In genomic region chr1:37999434-38000232, GRCh38 we compare ENCODE assay signal across 8 cellular contexts. TPM values are rescaled to one million over a fixed set of nuclear protein-coding genes. Genes with fewer than 3 reads are reported as not detected.
DNase-seq lines count a peak whose midpoint lies in the region; ATAC-seq and TF ChIP-seq lines count a peak whose summit lies in the region.

No MANE protein-coding gene starts in this region.

- ATAC-seq in GM21786 (IDR thresholded peaks at IDR 0.05; ENCODE audit: unreplicated experiment), result no peak

- DNase-seq in CD14-positive monocyte (ENCODE audit: low spot score) (peak; percentile 77), MM.1S (no peak), substantia nigra (lab: John Stamatoyannopoulos, UW) (peak in 7 of 49 donors; percentile 18 to 64 (median 37))
- DNase-seq in stimulated activated CD4-positive, alpha-beta T cell treated with anti-CD3 and anti-CD28 coated beads, Interleukin-4, amount 100 ng/mL, for 1 hour, result no peak
- DNase-seq in activated effector memory CD4-positive, alpha-beta T cell treated with Interleukin-2 at 50 U/mL for 16 hours, result no peak

- no peak overlapping the region for H3K4me2 ChIP-seq in MM.1S (ENCODE audit: low read depth, low read length)

- H3K27ac ChIP-seq in MM.1S (ENCODE audit: low read length) (no peak overlapping the region), layer of hippocampus (ENCODE audit: low read depth, low read length) (peak overlapping the region; percentile 74), substantia nigra (ENCODE audit: low read depth, low read length, poor library complexity, severe bottlenecking) (peak overlapping the region; percentile 70)

- peak overlapping the region; percentile 33; the same call in 1 of the 2 replicates for H2AFZ ChIP-seq in MM.1S (ENCODE audit: low read length)

- intact Hi-C loops in CD14-positive monocyte (cut with micrococcal nuclease), result loop anchor here in 1 of 2 donors (10.0 kb wide), 1 partner anchor 185 kb away; no protein-coding TSS in a partner anchor

- H3K27me3 ChIP-seq in MM.1S (replicated peaks; ENCODE audit: insufficient read depth, low read length) (peaks cover 18% of the 10 kb centered on the region), layer of hippocampus (ENCODE audit: control insufficient read depth, insufficient read depth, low read length) (no peaks in the 10 kb centered on the region)

- peaks cover 91% of the 10 kb centered on the region for H3K4me1 Mint-ChIP-seq in CD14-positive monocyte
- H3K4me1 Mint-ChIP-seq in brain, result peaks cover 62% of the 10 kb centered on the region

- H3K27me3 Mint-ChIP-seq in CD14-positive monocyte (ENCODE audit: low read depth in 3 of 3), result peaks cover 0 to 3% (median 0%) of the 10 kb centered on the region in 3 donors
- H3K27me3 Mint-ChIP-seq in brain, result peaks cover 9% of the 10 kb centered on the region

- no peaks in the 10 kb centered on the region for H4K20me1 ChIP-seq in MM.1S (ENCODE audit: insufficient read depth, low read length)

- H3K36me3 ChIP-seq in MM.1S (replicated peaks; ENCODE audit: insufficient read depth, low read length), result no peaks in the 10 kb centered on the region

- TF ChIP-seq CTCF in CD14-positive monocyte (IDR thresholded peaks at IDR 0.05) (no peak), MM.1S (IDR thresholded peaks at IDR 0.05; ENCODE audit: low read length) (no peak), brain (conservative IDR thresholded peaks at IDR 0.05) (no peak)

- H3K9me3 Mint-ChIP-seq in CD14-positive monocyte, result no peaks in the 10 kb centered on the region
- H3K9me3 Mint-ChIP-seq in brain, result no peaks in the 10 kb centered on the region

- H3K9me3 ChIP-seq in MM.1S (replicated peaks; ENCODE audit: insufficient read depth, low read length), result no peaks in the 10 kb centered on the region

- no peaks in the 10 kb centered on the region for H3F3A ChIP-seq in MM.1S (ENCODE audit: insufficient read depth, low read length)

- no peaks in the 10 kb centered on the region for H3K79me2 ChIP-seq in MM.1S (ENCODE audit: low read length)

- 0 out of 2 replicates have a peak, but pooled peaks cover 11% of the 10 kb centered on the region for H3K4me1 ChIP-seq in MM.1S (ENCODE audit: low read length)

- H3K36me3 Mint-ChIP-seq in CD14-positive monocyte (peaks cover 31 to 34% of the 10 kb centered on the region in 2 donors), brain (no peaks in the 10 kb centered on the region)

- H3K4me3 Mint-ChIP-seq in CD14-positive monocyte, result peak overlapping the region; percentile 64 to 88
- peak overlapping the region in 3 of 5 experiments; percentile 62 to 85 (median 69) for H3K4me3 Mint-ChIP-seq in brain

- H3K27ac Mint-ChIP-seq in CD14-positive monocyte (peak overlapping the region; percentile 93 to 98 (median 97)), brain (peak overlapping the region in 4 of 5 experiments; percentile 85 to 97 (median 96))

- H3K9me2 ChIP-seq in MM.1S (replicated peaks; ENCODE audit: insufficient read depth, low read length), result no peaks in the 10 kb centered on the region

- no peak overlapping the region for H3K9ac ChIP-seq in MM.1S (ENCODE audit: low read length)

- no peak overlapping the region for H3K4me3 ChIP-seq in MM.1S (ENCODE audit: low read length)

RNA-seq across cellular contexts. Expression of gene FHL3, which starts 5.7 kb away (rescaled TPM):
- 10 to 100 TPM; 26.1 to 32.3 TPM for polyA plus RNA-seq in CD14-positive monocyte
- 12.8 TPM for polyA plus RNA-seq in brain (ENCODE audit: insufficient read depth, low read depth, low replicate concordance)

RNA-seq across cellular contexts. Expression of gene SF3A3, which starts 9.8 kb away (rescaled TPM):
- polyA plus RNA-seq in CD14-positive monocyte (10 to 100 TPM; 53.3 to 55.7 TPM), brain (ENCODE audit: insufficient read depth, low read depth, low replicate concordance) (88.2 TPM)

RNA-seq across cellular contexts. Expression of gene UTP11, which starts 12.9 kb away (rescaled TPM):
- 10 to 100 TPM; 20.5 to 26.0 TPM for polyA plus RNA-seq in CD14-positive monocyte
- 29.6 TPM for polyA plus RNA-seq in brain (ENCODE audit: insufficient read depth, low read depth, low replicate concordance)

RNA-seq across cellular contexts. Expression of gene POU3F1, which starts 47.0 kb away (rescaled TPM):
- not detected for polyA plus RNA-seq in CD14-positive monocyte
- polyA plus RNA-seq in brain (ENCODE audit: insufficient read depth, low read depth, low replicate concordance), result 0.81 TPM

RNA-seq across cellular contexts. Expression of gene INPP5B, which starts 52.8 kb away (rescaled TPM):
- 1 to 10 TPM; 3.0 to 5.8 TPM for polyA plus RNA-seq in CD14-positive monocyte
- 8.8 TPM for polyA plus RNA-seq in brain (ENCODE audit: insufficient read depth, low read depth, low replicate concordance)
